Comparison of ENCODE assay signal across 20 cellular contexts in genomic region chr3:179991877-179992276, GRCh38. TPM values are rescaled to one million over a fixed set of nuclear protein-coding genes. Genes with fewer than 3 reads are reported as not detected.
A peak's percentile ranks its signal among the peaks of the same experiment; 100 is the strongest.
DNase-seq lines count a peak whose midpoint lies in the region; ATAC-seq, FAIRE-seq and TF ChIP-seq lines count a peak whose summit lies in the region.
"Had no signal": no experiment of that assay in that cellular context is flagged by ENCODE, and none has a peak within 500 bp of the region (broad histone marks: within the 10 kb centered on the region; RNA-seq: fewer than 3 reads in every experiment).

No MANE protein-coding gene starts in this region.

- H3K4me3 ChIP-seq in astrocyte (ENCODE audit: insufficient read depth, low read depth, low read length) (no peak overlapping the region), fibroblast of the aortic adventitia (ENCODE audit: low read depth, low read length) (no peak overlapping the region), endodermal cell (ENCODE audit: low read length) (no peak overlapping the region)
- H3K4me3 ChIP-seq in CD8-positive, alpha-beta T cell (ENCODE audit: low read depth, low read length): no peak overlapping the region
- H3K4me3 ChIP-seq: GM12878, GM23338, K562, SJCRH30 had no signal

- H3K36me3 ChIP-seq in astrocyte (ENCODE audit: insufficient read depth, low read length): no peaks in the 10 kb centered on the region
- H3K36me3 ChIP-seq in CD8-positive, alpha-beta T cell (ENCODE audit: insufficient read depth, low read length): no peaks in the 10 kb centered on the region
- no peaks in the 10 kb centered on the region for H3K36me3 ChIP-seq in endodermal cell (ENCODE audit: control insufficient read depth, insufficient read depth, low read length)
- H3K36me3 ChIP-seq: SJCRH30 had no signal

- peaks cover 2% of the 10 kb centered on the region for H3K4me1 Mint-ChIP-seq in astrocyte (ENCODE audit: low read depth, unreplicated experiment)
- no peaks in the 10 kb centered on the region for H3K4me1 Mint-ChIP-seq in CD8-positive, alpha-beta T cell (ENCODE audit: low read depth)
- H3K4me1 Mint-ChIP-seq in endodermal cell: peaks cover 3% of the 10 kb centered on the region
- H3K4me1 Mint-ChIP-seq in Calu3 (ENCODE audit: low read depth, unreplicated experiment): peaks cover 9% of the 10 kb centered on the region
- H3K4me1 Mint-ChIP-seq: GM23338 had no signal

- H3K27ac Mint-ChIP-seq in astrocyte (ENCODE audit: unreplicated experiment): no peak overlapping the region
- no peak overlapping the region for H3K27ac Mint-ChIP-seq in CD8-positive, alpha-beta T cell
- H3K27ac Mint-ChIP-seq in endodermal cell: no peak overlapping the region
- H3K27ac Mint-ChIP-seq in Calu3 (ENCODE audit: unreplicated experiment): no peak overlapping the region
- H3K27ac Mint-ChIP-seq: GM23338 had no signal

- no peaks in the 10 kb centered on the region for H3K27me3 ChIP-seq in astrocyte (ENCODE audit: insufficient read depth, low read length)
- H3K27me3 ChIP-seq in CD8-positive, alpha-beta T cell (ENCODE audit: insufficient read depth, low read length): no peaks in the 10 kb centered on the region
- H3K27me3 ChIP-seq in endodermal cell (ENCODE audit: control insufficient read depth, insufficient read depth, low read length, poor library complexity, severe bottlenecking): no peaks in the 10 kb centered on the region
- H3K27me3 ChIP-seq: SJCRH30 had no signal

- no peak for TF ChIP-seq CTCF in astrocyte (IDR thresholded peaks at IDR 0.05; ENCODE audit: insufficient read depth, low read depth, low read length)
- TF ChIP-seq CTCF in fibroblast of the aortic adventitia (IDR thresholded peaks at IDR 0.05; ENCODE audit: insufficient read depth, low read length): no peak
- TF ChIP-seq CTCF in CD8-positive, alpha-beta T cell (IDR thresholded peaks at IDR 0.05): no peak
- no peak for TF ChIP-seq CTCF in endodermal cell (conservative IDR thresholded peaks at IDR 0.05)
- no peak for TF ChIP-seq CTCF in Calu3 (IDR thresholded peaks at IDR 0.05; ENCODE audit: unreplicated experiment)

- FAIRE-seq in astrocyte (lab: Jason Lieb, UNC): no peak
- FAIRE-seq: GM12878, GM19239, K562 had no signal

- H3K27ac ChIP-seq in astrocyte (ENCODE audit: low read depth, low read length): no peak overlapping the region
- no peak overlapping the region for H3K27ac ChIP-seq in CD8-positive, alpha-beta T cell (ENCODE audit: low read depth, low read length)
- H3K27ac ChIP-seq in endodermal cell (ENCODE audit: low read depth, low read length): no peak overlapping the region
- H3K27ac ChIP-seq: SJCRH30 had no signal

- BruUV-seq in Calu3 (replicated peaks; lab: Mats Ljungman, UMichigan): no TSS peak

- no peaks in the 10 kb centered on the region for H3K79me2 ChIP-seq in astrocyte (ENCODE audit: insufficient read depth, low read length)

- H3K4me1 ChIP-seq in astrocyte (ENCODE audit: insufficient read depth, low read length) (no peaks in the 10 kb centered on the region), endodermal cell (ENCODE audit: control insufficient read depth, insufficient read depth, low read length) (no peaks in the 10 kb centered on the region)
- H3K4me1 ChIP-seq in CD8-positive, alpha-beta T cell (ENCODE audit: insufficient read depth, low read length): no peaks in the 10 kb centered on the region
- H3K4me1 ChIP-seq: SJCRH30 had no signal

- no peak for ATAC-seq in CD8-positive, alpha-beta T cell
- ATAC-seq: GM12878, GM23338, HCT116, K562 had no signal

- no CpG with 5 or more reads among the region's 1 CpG for WGBS in endodermal cell (ENCODE audit: insufficient coverage in 1 of 2, insufficient read length in 1 of 2), 2 experiments

- no peak overlapping the region for H2AFZ ChIP-seq in astrocyte (ENCODE audit: low read depth, low read length)
- H2AFZ ChIP-seq: GM23338 had no signal

- DNase-seq in COLO829 (ENCODE audit: low spot score) (peak; percentile 62), HS-5 (ENCODE audit: low read depth) (peak; percentile 6), astrocyte (ENCODE audit: low read depth) (peak; percentile 18), fibroblast of the aortic adventitia (ENCODE audit: low read depth) (peak; percentile 34), endodermal cell (no peak), CD1c-positive myeloid dendritic cell (ENCODE audit: extremely low spot score) (no peak), Calu3 (no peak)
- DNase-seq in CD8-positive, alpha-beta T cell: no peak
- DNase-seq: C1 segment of cervical spinal cord, DMS 273 treated with DMSO at 0.1 percent for 48 hours, MV-4-11, NCI-H1417, NCI-H1930, NCI-H226, SJCRH30 had no signal

- H3K4me2 ChIP-seq in astrocyte (ENCODE audit: low read length): no peak overlapping the region
- H3K4me2 ChIP-seq: GM23338 had no signal

- no peak overlapping the region for H3K4me3 Mint-ChIP-seq in astrocyte (ENCODE audit: unreplicated experiment)
- H3K4me3 Mint-ChIP-seq in CD8-positive, alpha-beta T cell: no peak overlapping the region
- no peak overlapping the region for H3K4me3 Mint-ChIP-seq in endodermal cell
- no peak overlapping the region for H3K4me3 Mint-ChIP-seq in Calu3 (ENCODE audit: low read depth, unreplicated experiment)
- H3K4me3 Mint-ChIP-seq: GM23338 had no signal

- H3K9ac ChIP-seq in astrocyte (ENCODE audit: low read length) (no peak overlapping the region), endodermal cell (ENCODE audit: extremely low read depth, low read length, poor library complexity, severe bottlenecking) (no peak overlapping the region)

- CTCF ChIA-PET in CD8-positive, alpha-beta T cell (lab: Charles Lee): no interaction called here
- CTCF ChIA-PET in Calu3 (lab: Charles Lee): interaction anchor here (0.6 kb wide), 1 partner anchor 356 kb away, joined by 5 read pairs; no protein-coding TSS in a partner anchor

- H4K20me1 ChIP-seq in astrocyte (ENCODE audit: insufficient read depth, low read length): no peaks in the 10 kb centered on the region

- POLR2A ChIA-PET in CD8-positive, alpha-beta T cell (lab: Charles Lee): no interaction called here

- H3K9me3 Mint-ChIP-seq in astrocyte (ENCODE audit: unreplicated experiment) (no peaks in the 10 kb centered on the region), endodermal cell (peaks cover 11% of the 10 kb centered on the region), Calu3 (ENCODE audit: low read depth, unreplicated experiment) (peaks cover 6% of the 10 kb centered on the region)
- H3K9me3 Mint-ChIP-seq in CD8-positive, alpha-beta T cell: no peaks in the 10 kb centered on the region

- H3K9me3 ChIP-seq in astrocyte (ENCODE audit: insufficient read depth, low read depth, low read length): no peaks in the 10 kb centered on the region
- H3K9me3 ChIP-seq in CD8-positive, alpha-beta T cell (ENCODE audit: low read length): no peaks in the 10 kb centered on the region
- H3K9me3 ChIP-seq in endodermal cell (ENCODE audit: control insufficient read depth, low read length): peaks cover 7% of the 10 kb centered on the region
- H3K9me3 ChIP-seq: SJCRH30 had no signal

- H3K36me3 Mint-ChIP-seq in astrocyte (ENCODE audit: low read depth, unreplicated experiment) (no peaks in the 10 kb centered on the region), endodermal cell (ENCODE audit: low read depth) (no peaks in the 10 kb centered on the region), Calu3 (ENCODE audit: insufficient read depth, unreplicated experiment) (no peaks in the 10 kb centered on the region)
- H3K36me3 Mint-ChIP-seq in CD8-positive, alpha-beta T cell: no peaks in the 10 kb centered on the region

- H3K27me3 Mint-ChIP-seq in astrocyte (ENCODE audit: low read depth, unreplicated experiment) (no peaks in the 10 kb centered on the region), endodermal cell (ENCODE audit: insufficient read depth) (no peaks in the 10 kb centered on the region), Calu3 (ENCODE audit: unreplicated experiment) (no peaks in the 10 kb centered on the region)
- no peaks in the 10 kb centered on the region for H3K27me3 Mint-ChIP-seq in CD8-positive, alpha-beta T cell (ENCODE audit: low read depth)

- intact Hi-C loops in CD8-positive, alpha-beta T cell (cut with DNase I, micrococcal nuclease): no loop called here
- intact Hi-C loops in Calu3 (cut with micrococcal nuclease; ENCODE audit: unreplicated experiment): no loop called here

RNA-seq across cellular contexts. Expression of gene PEX5L, which starts 44.9 kb away (rescaled TPM):
- total RNA-seq in astrocyte (0.43 and 0.46 TPM in 2 replicates), fibroblast of the aortic adventitia (ENCODE audit: low replicate concordance) (0.27 and 1.7 TPM in 2 replicates), endodermal cell (1 to 10 TPM in 1 of 2 donors, under 1 TPM in 1; 0.86 to 1.9 TPM), Calu3 (2022) (0.24 TPM in 1 of 2 replicates, not detected in the other)
- total RNA-seq in CD8-positive, alpha-beta T cell: not detected
- 0.46 TPM for polyA plus RNA-seq in endodermal cell (2013, experiment 1 of 2)
- polyA plus RNA-seq in endodermal cell (2013, experiment 2 of 2): 0.62 TPM
- total RNA-seq: K562, SJCRH30 had no signal
- polyA plus RNA-seq: K562 had no signal

Comparison
In these comparisons a context has a peak if more than half of its experiments do, and no peak if none do; other contexts are left out.
1. DNase-seq: peak in COLO829 (single experiment), HS-5 (single experiment), astrocyte (single experiment) and fibroblast of the aortic adventitia (single experiment); none in CD8-positive, alpha-beta T cell (0 of 7), endodermal cell (single experiment), CD1c-positive myeloid dendritic cell (single experiment) and Calu3 (single experiment).